In the genomic region with DNA sequence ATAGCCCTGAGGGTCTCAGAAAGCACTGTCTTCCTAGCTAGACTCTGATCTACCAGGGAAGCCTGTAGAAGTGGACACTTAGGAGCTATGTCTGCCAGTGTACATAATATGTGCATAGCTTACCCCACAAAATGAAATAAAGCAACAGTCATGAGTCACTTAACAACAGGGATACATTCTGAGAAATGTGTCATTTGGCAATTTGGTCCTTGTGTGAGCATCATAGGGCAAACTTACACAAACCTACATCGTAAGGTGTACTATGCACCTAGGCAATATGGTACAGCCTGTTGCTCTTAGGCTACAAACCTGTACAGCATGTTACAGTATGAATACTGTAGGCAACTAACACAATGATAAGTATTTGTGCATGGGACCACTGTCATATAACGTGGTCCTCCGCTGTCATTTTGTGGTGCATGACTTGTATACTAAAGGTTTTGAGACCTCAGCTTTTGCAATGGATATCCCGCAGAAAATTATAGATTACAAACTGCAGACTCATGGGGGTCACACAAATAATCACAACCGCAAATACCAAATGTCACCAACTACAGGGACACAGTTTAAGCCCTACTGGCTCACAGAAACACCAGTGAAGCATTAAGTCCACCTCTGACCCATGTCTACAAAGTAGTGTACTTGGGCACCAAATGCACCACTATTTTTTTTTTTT, we compare ENCODE assay signal across 1 cellular context.
TF ChIP-seq lines count a peak whose summit lies in the region.

No MANE protein-coding gene starts in this region.

TF ChIP-seq in GM12878, 131 proteins besides CTCF, POLR2A, EP300 and RAD21:
- TF ChIP-seq GATAD2B (conservative IDR thresholded peaks at IDR 0.05; ENCODE audit: low read depth) (no peak), POLR2AphosphoS2 (IDR thresholded peaks at IDR 0.05; ENCODE audit: low read depth, low read length) (no peak), BHLHE40 (IDR thresholded peaks at IDR 0.05; ENCODE audit: borderline replicate concordance in 1 of 2, low read depth in 2 of 2, low read length in 1 of 2) (no peak), POU2F2 (IDR thresholded peaks at IDR 0.05; ENCODE audit: borderline replicate concordance, low read depth, low read length) (no peak), ZNF622 (IDR thresholded peaks at IDR 0.05) (no peak), SPI1 (IDR thresholded peaks at IDR 0.05; ENCODE audit: borderline replicate concordance, insufficient read depth, low read depth, low read length) (no peak), ATF7 (IDR thresholded peaks at IDR 0.05; ENCODE audit: low read depth) (no peak), SP1 (IDR thresholded peaks at IDR 0.05; ENCODE audit: low read depth, low read length) (no peak), TCF3 (IDR thresholded peaks at IDR 0.05; ENCODE audit: borderline replicate concordance, insufficient read depth, low read depth, low read length) (no peak), ASH2L (IDR thresholded peaks at IDR 0.05; ENCODE audit: borderline replicate concordance, low read depth) (no peak), EED (IDR thresholded peaks at IDR 0.05; ENCODE audit: low read depth) (no peak)
- TF ChIP-seq, protein P1, sequence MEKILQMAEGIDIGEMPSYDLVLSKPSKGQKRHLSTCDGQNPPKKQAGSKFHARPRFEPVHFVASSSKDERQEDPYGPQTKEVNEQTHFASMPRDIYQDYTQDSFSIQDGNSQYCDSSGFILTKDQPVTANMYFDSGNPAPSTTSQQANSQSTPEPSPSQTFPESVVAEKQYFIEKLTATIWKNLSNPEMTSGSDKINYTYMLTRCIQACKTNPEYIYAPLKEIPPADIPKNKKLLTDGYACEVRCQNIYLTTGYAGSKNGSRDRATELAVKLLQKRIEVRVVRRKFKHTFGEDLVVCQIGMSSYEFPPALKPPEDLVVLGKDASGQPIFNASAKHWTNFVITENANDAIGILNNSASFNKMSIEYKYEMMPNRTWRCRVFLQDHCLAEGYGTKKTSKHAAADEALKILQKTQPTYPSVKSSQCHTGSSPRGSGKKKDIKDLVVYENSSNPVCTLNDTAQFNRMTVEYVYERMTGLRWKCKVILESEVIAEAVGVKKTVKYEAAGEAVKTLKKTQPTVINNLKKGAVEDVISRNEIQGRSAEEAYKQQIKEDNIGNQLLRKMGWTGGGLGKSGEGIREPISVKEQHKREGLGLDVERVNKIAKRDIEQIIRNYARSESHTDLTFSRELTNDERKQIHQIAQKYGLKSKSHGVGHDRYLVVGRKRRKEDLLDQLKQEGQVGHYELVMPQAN (conservative IDR thresholded peaks at IDR 0.05): no peak
